In the genomic region with DNA sequence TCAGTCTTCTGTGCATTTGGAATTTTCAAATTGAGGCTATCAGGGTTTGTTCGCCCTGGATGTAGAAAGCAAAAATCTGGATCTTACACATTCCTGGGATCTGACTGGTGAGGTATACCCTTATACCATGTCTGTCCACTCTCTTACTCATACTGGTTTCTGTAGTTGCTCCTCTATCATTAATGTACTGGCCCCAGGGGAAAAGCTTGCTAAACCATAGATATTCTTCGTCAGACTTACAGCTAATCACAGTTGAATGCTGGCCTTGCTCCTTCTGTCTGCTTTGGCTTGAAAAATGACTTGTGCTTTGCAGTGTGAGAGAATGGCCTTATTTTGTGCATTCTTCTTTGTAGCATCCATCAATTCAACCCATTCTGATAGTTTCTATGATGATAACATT, we compare ENCODE assay signal across 14 cellular contexts. TPM values are rescaled to one million over a fixed set of nuclear protein-coding genes. Genes with fewer than 3 reads are reported as not detected.
DNase-seq lines count a peak whose midpoint lies in the region; ATAC-seq and TF ChIP-seq lines count a peak whose summit lies in the region.
"Had no signal": no experiment of that assay in that cellular context is flagged by ENCODE, and none has a peak within 500 bp of the region (broad histone marks: within the 10 kb centered on the region; RNA-seq: fewer than 3 reads in every experiment).

No MANE protein-coding gene starts in this region.

- DNase-seq in EH (ENCODE audit: low read depth) (peak; percentile 98), RPMI7951 (ENCODE audit: low read depth) (peak; percentile 95), progenitor cell of endocrine pancreas (ENCODE audit: low spot score, unreplicated experiment) (no peak), NK-92 (lab: John Stamatoyannopoulos, UW; ENCODE audit: unreplicated experiment) (no peak), tibial nerve (ENCODE audit: low spot score in 2 of 2) (no peak), esophagus squamous epithelium (lab: John Stamatoyannopoulos, UW) (no peak)
- DNase-seq: activated CD4-positive, CD25-positive, alpha-beta regulatory T cell; activated T-cell treated with anti-CD3 and anti-CD28 coated beads for 4 hours; CD8-positive, alpha-beta T cell; NCI-H2029 treated with DMSO at 0.1 percent for 48 hours; stimulated activated naive CD8-positive, alpha-beta T cell treated with anti-CD3 and anti-CD28 coated beads, Interleukin-15, Interleukin-2, amounts not matched to agents 100 U/mL and 50 U/mL, for 24 hours had no signal

- TF ChIP-seq EP300 in tibial nerve (IDR thresholded peaks at IDR 0.05), result no peak

- no peak overlapping the region for H3K4me3 Mint-ChIP-seq in progenitor cell of endocrine pancreas (ENCODE audit: low read depth)
- H3K4me3 Mint-ChIP-seq: CD8-positive, alpha-beta T cell had no signal

- TF ChIP-seq CTCF in progenitor cell of endocrine pancreas (IDR thresholded peaks at IDR 0.05; ENCODE audit: unreplicated experiment) (no peak), tibial nerve (IDR thresholded peaks at IDR 0.05) (no peak), esophagus squamous epithelium (IDR thresholded peaks at IDR 0.05) (no peak)

- TF ChIP-seq POLR2A in tibial nerve (IDR thresholded peaks at IDR 0.05), result no peak
- no peak for TF ChIP-seq POLR2A in esophagus squamous epithelium (IDR thresholded peaks at IDR 0.05)

- no peak overlapping the region for H3K4me3 ChIP-seq in tibial nerve
- no peak overlapping the region for H3K4me3 ChIP-seq in esophagus squamous epithelium
- H3K4me3 ChIP-seq: ascending aorta had no signal

- 68 to 82% methylated on average over 2 of the region's 2 CpGs for WGBS in tibial nerve, 2 donors
- 60 to 82% methylated on average over 2 of the region's 2 CpGs for WGBS in esophagus squamous epithelium, 2 donors

- H3K9me3 Mint-ChIP-seq in progenitor cell of endocrine pancreas (ENCODE audit: low read depth), result no peaks in the 10 kb centered on the region
- H3K9me3 Mint-ChIP-seq: CD8-positive, alpha-beta T cell had no signal

- peaks cover 1% of the 10 kb centered on the region for H3K4me1 Mint-ChIP-seq in progenitor cell of endocrine pancreas (ENCODE audit: low read depth)

- peak overlapping the region; percentile 0 for H3K27ac Mint-ChIP-seq in progenitor cell of endocrine pancreas
- H3K27ac Mint-ChIP-seq: CD8-positive, alpha-beta T cell had no signal

- ATAC-seq in esophagus mucosa, result peak; percentile 67
- no peak for ATAC-seq in HG03135 (IDR thresholded peaks at IDR 0.05; ENCODE audit: unreplicated experiment)
- ATAC-seq: CD8-positive, alpha-beta T cell; stimulated activated naive CD8-positive, alpha-beta T cell treated with anti-CD3 and anti-CD28 coated beads, Interleukin-15, Interleukin-2, amounts not matched to agents 100 U/mL and 50 U/mL, for 24 hours had no signal

- H3K27me3 ChIP-seq in tibial nerve (no peaks in the 10 kb centered on the region), esophagus squamous epithelium (no peaks in the 10 kb centered on the region)
- H3K27me3 ChIP-seq: ascending aorta had no signal

- H3K36me3 Mint-ChIP-seq in progenitor cell of endocrine pancreas (ENCODE audit: insufficient read depth), result peaks cover 6% of the 10 kb centered on the region

- peaks cover 0 to 10% (median 5%) of the 10 kb centered on the region in 3 donors for H3K36me3 ChIP-seq in tibial nerve
- peaks cover 0 to 10% (median 0%) of the 10 kb centered on the region in 3 donors for H3K36me3 ChIP-seq in esophagus squamous epithelium
- H3K36me3 ChIP-seq: ascending aorta had no signal

- no peak overlapping the region for H3K27ac ChIP-seq in tibial nerve
- no peak overlapping the region for H3K27ac ChIP-seq in esophagus squamous epithelium
- H3K27ac ChIP-seq: ascending aorta had no signal

- no peaks in the 10 kb centered on the region for H3K9me3 ChIP-seq in tibial nerve
- no peaks in the 10 kb centered on the region for H3K9me3 ChIP-seq in esophagus squamous epithelium
- H3K9me3 ChIP-seq: ascending aorta had no signal

- no peaks in the 10 kb centered on the region for H3K27me3 Mint-ChIP-seq in progenitor cell of endocrine pancreas

- intact Hi-C loops in esophagus squamous epithelium (cut with DNase I), result no loop called here

- H3K4me1 ChIP-seq in tibial nerve, result no peaks in the 10 kb centered on the region
- no peaks in the 10 kb centered on the region for H3K4me1 ChIP-seq in esophagus squamous epithelium
- H3K4me1 ChIP-seq: ascending aorta had no signal

RNA-seq across cellular contexts. Expression of a gene that starts 30.5 kb away (rescaled TPM):
- 18.1 and 20.3 TPM in 2 replicates for total RNA-seq in RPMI7951 (2014; rRNA removed; shearing (Covaris generic))
- total RNA-seq in esophagus mucosa (17.9 TPM), progenitor cell of endocrine pancreas (37.5 and 40.7 TPM in 2 replicates), tibial nerve (10 to 100 TPM; 19.3 to 33.9 (median 26.8) TPM), esophagus squamous epithelium (10 to 100 TPM; 11.2 to 18.6 (median 14.6) TPM)

Comparison
In these comparisons a context has a peak if more than half of its experiments do, and no peak if none do; other contexts are left out.
1. DNase-seq: peak in EH (single experiment) and RPMI7951 (single experiment); none in progenitor cell of endocrine pancreas (single experiment), NK-92 (single experiment), tibial nerve (0 of 2) and esophagus squamous epithelium (single experiment).